ENCODE assay signal across 17 cellular contexts in genomic region chr9:2726620-2727335, GRCh38. TPM values are rescaled to one million over a fixed set of nuclear protein-coding genes. Genes with fewer than 3 reads are reported as not detected.
DNase-seq lines count a peak whose midpoint lies in the region; ATAC-seq and TF ChIP-seq lines count a peak whose summit lies in the region.
"Had no signal": no experiment of that assay in that cellular context is flagged by ENCODE, and none has a peak within 500 bp of the region (broad histone marks: within the 10 kb centered on the region; RNA-seq: fewer than 3 reads in every experiment).

No MANE protein-coding gene starts in this region.

- BruUV-seq in HCT116 (replicated peaks; lab: Mats Ljungman, UMichigan), result no TSS peak

- H4K20me1 ChIP-seq in HCT116 (ENCODE audit: insufficient read depth), result no peaks in the 10 kb centered on the region

- H3K9me2 ChIP-seq in HCT116 (ENCODE audit: insufficient read depth), result no peaks in the 10 kb centered on the region

- ATAC-seq in HCT116 (peak; percentile 70; the same call in 1 of the 2 replicates), thoracic aorta (ENCODE audit: insufficient number of reproducible peaks, low FRiP score, low read depth) (no peak), GM18498 (IDR thresholded peaks at IDR 0.05; ENCODE audit: unreplicated experiment) (no peak), GM21529 (IDR thresholded peaks at IDR 0.05; ENCODE audit: unreplicated experiment) (no peak)
- ATAC-seq: activated CD8-positive, alpha-beta memory T cell treated with anti-CD3 and anti-CD28 coated beads, Interleukin-2, amount 10 ng/mL, durations not matched to agents 7 days and 5 days had no signal

- H3K4me3 ChIP-seq in HCT116 (replicated peaks in 1 of 2; ENCODE audit: low read depth in 1 of 2, low read length in 2 of 2) (no peak overlapping the region), foreskin fibroblast (ENCODE audit: low read depth in 1 of 2, low read length in 2 of 2) (no peak overlapping the region), thoracic aorta (no peak overlapping the region)
- H3K4me3 ChIP-seq: sigmoid colon, vagina had no signal

- TF ChIP-seq CTCF in HCT116 (IDR thresholded peaks at IDR 0.05 in 2 of 3, conservative IDR thresholded peaks at IDR 0.05 in 1 of 3; ENCODE audit: borderline replicate concordance in 1 of 3, insufficient read depth in 1 of 3, low read depth in 2 of 3, low read length in 2 of 3) (no peak), foreskin fibroblast (IDR thresholded peaks at IDR 0.05; ENCODE audit: low read depth, low read length) (no peak), thoracic aorta (IDR thresholded peaks at IDR 0.05) (no peak)

- H3K36me3 ChIP-seq in HCT116 (ENCODE audit: control insufficient read depth in 1 of 2, insufficient read depth in 2 of 2, low read length in 2 of 2), result no peaks in the 10 kb centered on the region
- no peaks in the 10 kb centered on the region for H3K36me3 ChIP-seq in thoracic aorta
- H3K36me3 ChIP-seq: sigmoid colon, vagina had no signal

- H3K27ac ChIP-seq in HCT116 (ENCODE audit: low read depth, low read length), result no peak overlapping the region
- H3K27ac ChIP-seq in thoracic aorta, result peak overlapping the region; percentile 33 to 43
- H3K27ac ChIP-seq: C4-2B, vagina, WERI-Rb-1 had no signal

- no peak for TF ChIP-seq POLR2A in HCT116 (IDR thresholded peaks at IDR 0.05; ENCODE audit: borderline replicate concordance, extremely low read depth, insufficient read depth, insufficient read length)

- H3K4me1 ChIP-seq in HCT116 (ENCODE audit: control insufficient read depth in 1 of 2, insufficient read depth in 2 of 2, low read length in 2 of 2) (peaks cover 0 to 22% of the 10 kb centered on the region in 2 experiments; a peak in 1 of 4 replicates), thoracic aorta (ENCODE audit: control insufficient read depth in 1 of 2, low read depth in 2 of 2) (peaks cover 0 to 22% of the 10 kb centered on the region in 2 donors)

- H3K9me3 ChIP-seq in HCT116 (ENCODE audit: control insufficient read depth in 1 of 2, insufficient read depth in 1 of 2, low read depth in 1 of 2, low read length in 2 of 2) (no peaks in the 10 kb centered on the region), thoracic aorta (no peaks in the 10 kb centered on the region)
- H3K9me3 ChIP-seq: sigmoid colon, vagina had no signal

- H3K27me3 ChIP-seq in HCT116 (ENCODE audit: insufficient read depth, low read length) (no peaks in the 10 kb centered on the region), thoracic aorta (replicated peaks; ENCODE audit: insufficient read depth) (no peaks in the 10 kb centered on the region)
- H3K27me3 ChIP-seq: sigmoid colon, vagina had no signal

- DNase-seq in HCT116 (ENCODE audit: low read depth, low spot score) (peak; percentile 19), SW480 (ENCODE audit: low spot score) (peak; percentile 23), foreskin fibroblast (peak; percentile 21 to 55), thoracic aorta (ENCODE audit: low spot score) (no peak), cerebellar cortex (ENCODE audit: low spot score) (no peak)
- DNase-seq: activated CD8-positive, alpha-beta memory T cell treated with anti-CD3 and anti-CD28 coated beads, Interleukin-2, amount 10 ng/mL, durations not matched to agents 7 days and 5 days; activated naive CD4-positive, alpha-beta T cell; effector memory CD4-positive, alpha-beta T cell; H7; NCI-H1930; NCI-H69; sigmoid colon; WERI-Rb-1 had no signal

- H3K9ac ChIP-seq in HCT116 (ENCODE audit: low read length), result no peak overlapping the region

- RAD21 ChIA-PET in HCT116 (lab: Charles Lee; ENCODE audit: low non-redundant PET in 1 of 2, low total read pairs in 2 of 2, uncharacterized antibody in 2 of 2, unreplicated experiment in 2 of 2), result interaction anchor here in 1 of 2 experiments (0.8 kb wide), 1 partner anchor 427 kb away, joined by 3 read pairs; no protein-coding TSS in a partner anchor

- H3K79me2 ChIP-seq in HCT116 (ENCODE audit: insufficient read depth, low read length), result no peaks in the 10 kb centered on the region

- CTCF ChIA-PET in HCT116 (lab: Charles Lee), result no interaction called here

- intact Hi-C loops in HCT116 (cut with micrococcal nuclease), result no loop called here

- no peak for TF ChIP-seq RAD21 in HCT116 (IDR thresholded peaks at IDR 0.05; ENCODE audit: low read depth)

- H3K4me2 ChIP-seq in HCT116 (ENCODE audit: low read length), result no peak overlapping the region

- H2AFZ ChIP-seq in HCT116 (ENCODE audit: low read depth, low read length, poor library complexity, severe bottlenecking), result no peak overlapping the region

- POLR2A ChIA-PET in HCT116 (lab: Charles Lee), result no interaction called here

TF ChIP-seq in HCT116, 20 proteins besides CTCF, POLR2A, EP300 and RAD21:
- TF ChIP-seq EGR1 (IDR thresholded peaks at IDR 0.05; ENCODE audit: low read depth) (no peak), ATF3 (IDR thresholded peaks at IDR 0.05) (no peak), FOSL1 (IDR thresholded peaks at IDR 0.05; ENCODE audit: low read depth) (0 out of 2 replicates have a peak, but pooled peaks have one; percentile 15)

RNA-seq across cellular contexts. Expression of gene KCNV2, which starts 9.5 kb away (rescaled TPM):
- total RNA-seq in HCT116 (2021; ENCODE audit: unreplicated experiment) (not detected), thoracic aorta (not detected)
- 0.06 and 0.26 TPM in 2 replicates for polyA plus RNA-seq in HCT116 (2012)
- total RNA-seq: activated CD8-positive, alpha-beta memory T cell treated with anti-CD3 and anti-CD28 coated beads, Interleukin-2, amount 10 ng/mL, durations not matched to agents 7 days and 5 days; sigmoid colon; vagina had no signal
- polyA plus RNA-seq: sigmoid colon had no signal

Comparison
In these comparisons a context has a peak if more than half of its experiments do, and no peak if none do; other contexts are left out.
1. DNase-seq: peak in HCT116 (single experiment), SW480 (single experiment) and foreskin fibroblast (2 of 2); none in thoracic aorta (single experiment) and cerebellar cortex (single experiment).